ENCODE assay signal across 26 cellular contexts in the genomic region with DNA sequence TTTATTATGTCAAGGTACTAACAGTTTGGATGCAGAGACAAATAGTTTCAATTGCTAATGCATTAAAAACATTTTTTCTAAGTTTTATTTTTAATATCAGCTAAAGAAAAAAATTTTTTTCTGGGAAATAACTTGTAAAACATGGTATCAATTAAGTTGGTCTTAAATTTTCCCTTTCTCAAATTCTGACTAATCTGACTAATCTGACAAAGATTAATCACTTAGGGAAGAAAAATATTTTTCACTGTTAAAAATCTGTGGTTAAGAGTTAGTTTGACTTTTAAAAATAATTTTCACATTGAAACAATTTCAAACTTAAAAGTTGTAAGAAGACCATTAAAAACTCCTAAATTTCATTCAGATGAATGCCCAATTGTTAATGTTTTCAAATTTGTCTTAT.
DNase-seq lines count a peak whose midpoint lies in the region; ATAC-seq, FAIRE-seq and TF ChIP-seq lines count a peak whose summit lies in the region.
"Had no signal": no experiment of that assay in that cellular context is flagged by ENCODE, and none has a peak within 500 bp of the region (broad histone marks: within the 10 kb centered on the region; RNA-seq: fewer than 3 reads in every experiment).

No MANE protein-coding gene starts in this region.

- CTCF ChIA-PET in K562 (lab: Yijun Ruan, JAX; ENCODE audit: low intra/inter-chr PET ratio): no interaction called here

- DNase-seq in GM23248 (no peak), adipocyte (ENCODE audit: low read depth) (no peak), K562 (ENCODE audit: extremely low read depth in 1 of 4, low spot score in 3 of 4) (no peak), kidney (no peak), osteoblast (ENCODE audit: insufficient read length, low spot score, missing footprints) (no peak), mesenteric fat pad (ENCODE audit: low spot score) (no peak)
- DNase-seq: 8988T; ACHN; AML-193; BE2C; CD4-positive, alpha-beta T cell; CD8-positive, alpha-beta memory T cell; DMS 273 treated with DMSO at 0.1 percent for 48 hours; DMS79; EL; GDM1; GOT3; HFFc6 had no signal

- H3K27ac ChIP-seq in GM23248 (peak overlapping the region; percentile 18; the same call in 1 of the 2 replicates), K562 (ENCODE audit: extremely low read depth, low read depth, low read length) (no peak overlapping the region), kidney (ENCODE audit: low read depth in 2 of 2, low read length in 2 of 2) (no peak overlapping the region), osteoblast (ENCODE audit: low read depth, low read length) (no peak overlapping the region)
- H3K27ac ChIP-seq: A549; BLaER1 treated with 17β-estradiol and CSF1 and Interleukin-3, amounts not matched to agents 10 nM and 100 nM had no signal

- peaks cover 34% of the 10 kb centered on the region; the same call in 1 of the 2 replicates for H3F3A ChIP-seq in GM23248 (ENCODE audit: insufficient read depth)

- H3K4me1 ChIP-seq in GM23248 (ENCODE audit: insufficient read depth) (peaks cover 71% of the 10 kb centered on the region), adipocyte (ENCODE audit: control insufficient read depth, insufficient read depth, low read length) (peaks cover 70% of the 10 kb centered on the region), K562 (replicated peaks in 1 of 2; ENCODE audit: control insufficient read depth in 2 of 2, insufficient read depth in 2 of 2, low read length in 2 of 2) (no peaks in the 10 kb centered on the region; a peak in 1 of 5 replicates), kidney (ENCODE audit: control insufficient read depth in 1 of 2, insufficient read depth in 1 of 2, low read depth in 1 of 2, low read length in 2 of 2) (no peaks in the 10 kb centered on the region), osteoblast (ENCODE audit: insufficient read depth, low read length) (peaks cover 6% of the 10 kb centered on the region)
- H3K4me1 ChIP-seq: BE2C; BLaER1 treated with 17β-estradiol and CSF1 and Interleukin-3, amounts not matched to agents 10 nM and 100 nM; HAP-1 had no signal

- H3K9me2 ChIP-seq in GM23248 (ENCODE audit: insufficient read depth): no peaks in the 10 kb centered on the region; the same call in 1 of the 2 replicates

- POLR2A ChIA-PET in K562 (lab: Yijun Ruan, JAX): interaction anchor here (1.5 kb wide), 2 partner anchors 9 to 27 kb away, joined by 3 read pairs; no protein-coding TSS in a partner anchor

- in situ Hi-C loops in GM23248 (cut with MboI): no loop called here
- in situ Hi-C loops in K562 (cut with MboI): no loop called here

- no peaks in the 10 kb centered on the region for H3K9me3 ChIP-seq in GM23248 (ENCODE audit: low read depth)
- H3K9me3 ChIP-seq in adipocyte (ENCODE audit: control insufficient read depth, low read length): no peaks in the 10 kb centered on the region
- H3K9me3 ChIP-seq in K562 (replicated peaks; ENCODE audit: control insufficient read depth, insufficient read depth, low read depth, low read length): no peaks in the 10 kb centered on the region
- H3K9me3 ChIP-seq in kidney (ENCODE audit: control insufficient read depth in 1 of 2, low read length in 2 of 2): no peaks in the 10 kb centered on the region
- H3K9me3 ChIP-seq in osteoblast (ENCODE audit: low read depth, low read length): no peaks in the 10 kb centered on the region
- H3K9me3 ChIP-seq: A549; BE2C; BLaER1 treated with 17β-estradiol and CSF1 and Interleukin-3, amounts not matched to agents 10 nM and 100 nM; HAP-1 had no signal

- H3K4me2 ChIP-seq in GM23248 (ENCODE audit: unreplicated experiment) (peak overlapping the region; percentile 47), K562 (ENCODE audit: insufficient read depth, low read length) (no peak overlapping the region), osteoblast (ENCODE audit: insufficient read depth, low read length) (no peak overlapping the region)
- H3K4me2 ChIP-seq: A549; BLaER1 treated with 17β-estradiol and CSF1 and Interleukin-3, amounts not matched to agents 10 nM and 100 nM had no signal

- TF ChIP-seq CTCF in K562 (IDR thresholded peaks at IDR 0.05 in 2 of 3, conservative IDR thresholded peaks at IDR 0.05 in 1 of 3; ENCODE audit: insufficient read depth in 2 of 3, low read depth in 1 of 3, low read length in 3 of 3) (no peak), kidney (IDR thresholded peaks at IDR 0.05; ENCODE audit: borderline replicate concordance, extremely low read depth, insufficient read depth) (no peak), osteoblast (IDR thresholded peaks at IDR 0.05; ENCODE audit: extremely low read depth, low read depth, low read length) (no peak)

- FAIRE-seq in K562 (lab: Jason Lieb, UNC) (no peak), kidney (lab: Jason Lieb, UNC) (peak; percentile 64)
- FAIRE-seq: D721Med, GM12891, GM18507, H54 had no signal

- H3K9me1 ChIP-seq in K562 (ENCODE audit: control insufficient read depth, insufficient read depth, low read length): no peaks in the 10 kb centered on the region

- H3K36me3 ChIP-seq in GM23248 (ENCODE audit: low read depth) (no peaks in the 10 kb centered on the region), adipocyte (ENCODE audit: control insufficient read depth, insufficient read depth, low read length, severe bottlenecking) (no peaks in the 10 kb centered on the region), K562 (ENCODE audit: control insufficient read depth, insufficient read depth, low read length) (no peaks in the 10 kb centered on the region), kidney (ENCODE audit: control insufficient read depth in 1 of 2, insufficient read depth in 2 of 2, low read length in 2 of 2) (no peaks in the 10 kb centered on the region), osteoblast (ENCODE audit: insufficient read depth, low read length) (no peaks in the 10 kb centered on the region)
- H3K36me3 ChIP-seq: BE2C; BLaER1 treated with 17β-estradiol and CSF1 and Interleukin-3, amounts not matched to agents 10 nM and 100 nM; HAP-1 had no signal

- H4K20me1 ChIP-seq in GM23248 (ENCODE audit: insufficient read depth): no peaks in the 10 kb centered on the region
- H4K20me1 ChIP-seq in K562 (replicated peaks; ENCODE audit: control insufficient read depth, insufficient read depth, low read length): no peaks in the 10 kb centered on the region
- H4K20me1 ChIP-seq in osteoblast (ENCODE audit: insufficient read depth, low read length): no peaks in the 10 kb centered on the region
- H4K20me1 ChIP-seq: BLaER1 treated with 17β-estradiol and CSF1 and Interleukin-3, amounts not matched to agents 10 nM and 100 nM had no signal

- no peak overlapping the region for H2AFZ ChIP-seq in GM23248
- no peak overlapping the region for H2AFZ ChIP-seq in K562 (ENCODE audit: low read depth, low read length)
- no peak overlapping the region for H2AFZ ChIP-seq in osteoblast (ENCODE audit: low read length)

- peaks cover 56% of the 10 kb centered on the region for H3K79me2 ChIP-seq in GM23248 (ENCODE audit: insufficient read depth)
- peaks cover 8% of the 10 kb centered on the region for H3K79me2 ChIP-seq in K562 (ENCODE audit: control insufficient read depth, insufficient read depth, low read length)
- H3K79me2 ChIP-seq in osteoblast (ENCODE audit: insufficient read depth, low read length): no peaks in the 10 kb centered on the region

- ATAC-seq in K562 (no peak), HG02885 (IDR thresholded peaks at IDR 0.05; ENCODE audit: poor library complexity, unreplicated experiment) (no peak)
- ATAC-seq: A549 had no signal

- BruUV-seq in K562 (replicated peaks; lab: Mats Ljungman, UMichigan): no TSS peak

- no peak for TF ChIP-seq RAD21 in K562 (CRISPR knock-in tag; conservative IDR thresholded peaks at IDR 0.05 in 1 of 2, IDR thresholded peaks at IDR 0.05 in 1 of 2)

- H3K27me3 ChIP-seq in GM23248 (replicated peaks; ENCODE audit: insufficient read depth) (no peaks in the 10 kb centered on the region), adipocyte (replicated peaks; ENCODE audit: control insufficient read depth, insufficient read depth, low read length) (no peaks in the 10 kb centered on the region), K562 (ENCODE audit: control insufficient read depth in 2 of 2, insufficient read depth in 2 of 2, low read length in 2 of 2) (no peaks in the 10 kb centered on the region), osteoblast (ENCODE audit: insufficient read depth, low read length) (no peaks in the 10 kb centered on the region)
- H3K27me3 ChIP-seq: BE2C; BLaER1 treated with 17β-estradiol and CSF1 and Interleukin-3, amounts not matched to agents 10 nM and 100 nM had no signal

- H3K9ac ChIP-seq in GM23248: no peak overlapping the region
- peak overlapping the region; percentile 49 for H3K9ac ChIP-seq in adipocyte (ENCODE audit: low read length)
- H3K9ac ChIP-seq in K562 (ENCODE audit: insufficient read depth in 1 of 2, low read depth in 2 of 2, low read length in 2 of 2): no peak overlapping the region
- no peak overlapping the region for H3K9ac ChIP-seq in kidney (ENCODE audit: low read length in 2 of 2)
- H3K9ac ChIP-seq: BLaER1 treated with 17β-estradiol and CSF1 and Interleukin-3, amounts not matched to agents 10 nM and 100 nM had no signal

- H3K4me3 ChIP-seq in GM23248 (no peak overlapping the region; the same call in 1 of the 2 replicates), adipocyte (ENCODE audit: low read length) (peak overlapping the region; percentile 55), K562 (no peak overlapping the region), kidney (ENCODE audit: low read length in 2 of 2) (no peak overlapping the region), osteoblast (ENCODE audit: insufficient read depth, low read length) (no peak overlapping the region)
- H3K4me3 ChIP-seq: A549; BLaER1 treated with 17β-estradiol and CSF1 and Interleukin-3, amounts not matched to agents 10 nM and 100 nM; HAP-1 had no signal

- no peak for TF ChIP-seq POLR2A in K562 (conservative IDR thresholded peaks at IDR 0.05)

- intact Hi-C loops in K562 (cut with micrococcal nuclease) (no loop called here), kidney (cut with DNase I) (no loop called here)

- no peak for TF ChIP-seq EP300 in K562 (IDR thresholded peaks at IDR 0.05; ENCODE audit: low read length)

TF ChIP-seq in K562, 482 proteins besides CTCF, POLR2A, EP300 and RAD21 (continues in another document):
- TF ChIP-seq, protein P1, sequence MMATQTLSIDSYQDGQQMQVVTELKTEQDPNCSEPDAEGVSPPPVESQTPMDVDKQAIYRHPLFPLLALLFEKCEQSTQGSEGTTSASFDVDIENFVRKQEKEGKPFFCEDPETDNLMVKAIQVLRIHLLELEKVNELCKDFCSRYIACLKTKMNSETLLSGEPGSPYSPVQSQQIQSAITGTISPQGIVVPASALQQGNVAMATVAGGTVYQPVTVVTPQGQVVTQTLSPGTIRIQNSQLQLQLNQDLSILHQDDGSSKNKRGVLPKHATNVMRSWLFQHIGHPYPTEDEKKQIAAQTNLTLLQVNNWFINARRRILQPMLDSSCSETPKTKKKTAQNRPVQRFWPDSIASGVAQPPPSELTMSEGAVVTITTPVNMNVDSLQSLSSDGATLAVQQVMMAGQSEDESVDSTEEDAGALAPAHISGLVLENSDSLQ (IDR thresholded peaks at IDR 0.05): peak; percentile 25; the same call in 1 of the 2 replicates
